13 cellular contexts compared by ENCODE assay signal in genomic region chr1:20729990-20730689, GRCh38. TPM values are rescaled to one million over a fixed set of nuclear protein-coding genes. Genes with fewer than 3 reads are reported as not detected.
A peak's percentile ranks its signal among the peaks of the same experiment; 100 is the strongest.
DNase-seq lines count a peak whose midpoint lies in the region; ATAC-seq and TF ChIP-seq lines count a peak whose summit lies in the region.
"Had no signal": no experiment of that assay in that cellular context is flagged by ENCODE, and none has a peak within 500 bp of the region (broad histone marks: within the 10 kb centered on the region; RNA-seq: fewer than 3 reads in every experiment).

No MANE protein-coding gene starts in this region.

- no peak for TF ChIP-seq CTCF in WTC11 (IDR thresholded peaks at IDR 0.05)

- ATAC-seq in activated naive CD8-positive, alpha-beta T cell treated with anti-CD3 and anti-CD28 coated beads, Interleukin-2, amount 50 U/mL, for 24 hours: no peak
- ATAC-seq in WTC11: no peak
- ATAC-seq in stimulated activated naive CD8-positive, alpha-beta T cell treated with anti-CD3 and anti-CD28 coated beads, Interleukin-15, Interleukin-2, amounts not matched to agents 100 U/mL and 50 U/mL, for 24 hours: no peak

- H3K4me3 Mint-ChIP-seq in activated naive CD8-positive, alpha-beta T cell: peak overlapping the region; percentile 65
- no peak overlapping the region for H3K4me3 Mint-ChIP-seq in activated naive CD8-positive, alpha-beta T cell treated with anti-CD3 and anti-CD28 coated beads, Interleukin-2, amount 50 U/mL, for 24 hours
- peak overlapping the region; percentile 75 for H3K4me3 Mint-ChIP-seq in WTC11

- no peak overlapping the region for H3K27ac Mint-ChIP-seq in activated naive CD8-positive, alpha-beta T cell
- H3K27ac Mint-ChIP-seq in activated naive CD8-positive, alpha-beta T cell treated with anti-CD3 and anti-CD28 coated beads, Interleukin-2, amount 50 U/mL, for 24 hours: no peak overlapping the region
- H3K27ac Mint-ChIP-seq in WTC11: no peak overlapping the region

- H3K27me3 Mint-ChIP-seq in activated naive CD8-positive, alpha-beta T cell: peaks cover 2% of the 10 kb centered on the region
- peaks cover 30% of the 10 kb centered on the region for H3K27me3 Mint-ChIP-seq in activated naive CD8-positive, alpha-beta T cell treated with anti-CD3 and anti-CD28 coated beads, Interleukin-2, amount 50 U/mL, for 24 hours
- peaks cover 47% of the 10 kb centered on the region for H3K27me3 Mint-ChIP-seq in WTC11 (ENCODE audit: low read depth)

- no peaks in the 10 kb centered on the region for H3K9me3 Mint-ChIP-seq in activated naive CD8-positive, alpha-beta T cell (ENCODE audit: low read depth)
- no peaks in the 10 kb centered on the region for H3K9me3 Mint-ChIP-seq in activated naive CD8-positive, alpha-beta T cell treated with anti-CD3 and anti-CD28 coated beads, Interleukin-2, amount 50 U/mL, for 24 hours
- no peaks in the 10 kb centered on the region for H3K9me3 Mint-ChIP-seq in WTC11

- POLR2A ChIA-PET in WTC11 (lab: Charles Lee): interaction anchor here (0.9 to 3.4 kb wide), 2 partner anchors 34 to 57 kb away, joined by 3 to 14 read pairs; partner anchors contain the start of gene HP1BP3

- DNase-seq in activated naive CD8-positive, alpha-beta T cell treated with anti-CD3 and anti-CD28 coated beads, Interleukin-2, amount 50 U/mL, for 24 hours: no peak
- no peak for DNase-seq in WTC11 (ENCODE audit: low spot score)
- DNase-seq in left kidney (ENCODE audit: low read depth, low spot score): peak; percentile 37
- peak; percentile 38 for DNase-seq in ureter (ENCODE audit: low spot score)
- DNase-seq in stimulated activated naive CD8-positive, alpha-beta T cell treated with anti-CD3 and anti-CD28 coated beads, Interleukin-15, Interleukin-2, amounts not matched to agents 100 U/mL and 50 U/mL, for 24 hours: no peak
- DNase-seq in medulla oblongata (ENCODE audit: extremely low spot score): no peak
- DNase-seq in SHP77 treated with DMSO at 0.1 percent for 48 hours (lab: John Stamatoyannopoulos, UW): no peak
- DNase-seq: MG63; occipital lobe; stimulated activated naive CD4-positive, alpha-beta T cell had no signal

- CTCF ChIA-PET in WTC11 (lab: Charles Lee): interaction anchor here (0.7 to 9.0 kb wide), 6 partner anchors 12 to 525 kb away, joined by 3 to 124 read pairs (median 5); partner anchors contain the start of gene KIF17

- H3K4me1 Mint-ChIP-seq in activated naive CD8-positive, alpha-beta T cell (ENCODE audit: low read depth): peaks cover 12% of the 10 kb centered on the region
- H3K4me1 Mint-ChIP-seq in activated naive CD8-positive, alpha-beta T cell treated with anti-CD3 and anti-CD28 coated beads, Interleukin-2, amount 50 U/mL, for 24 hours: peaks cover 22% of the 10 kb centered on the region
- peaks cover 36% of the 10 kb centered on the region for H3K4me1 Mint-ChIP-seq in WTC11

- no peaks in the 10 kb centered on the region for H3K36me3 Mint-ChIP-seq in activated naive CD8-positive, alpha-beta T cell
- no peaks in the 10 kb centered on the region for H3K36me3 Mint-ChIP-seq in activated naive CD8-positive, alpha-beta T cell treated with anti-CD3 and anti-CD28 coated beads, Interleukin-2, amount 50 U/mL, for 24 hours (ENCODE audit: low read depth)
- no peaks in the 10 kb centered on the region for H3K36me3 Mint-ChIP-seq in WTC11

TF ChIP-seq in WTC11, 78 proteins besides CTCF, POLR2A, EP300 and RAD21:
- TF ChIP-seq PRDM15 (CRISPR knock-in tag; IDR thresholded peaks at IDR 0.05) (peak; percentile 42; the same call in 1 of the 2 replicates), USF2 (CRISPR knock-in tag; IDR thresholded peaks at IDR 0.05) (no peak)

RNA-seq across cellular contexts. Expression of gene SH2D5, which starts 2.4 kb away (rescaled TPM):
- total RNA-seq in WTC11 (2021) (13.4 to 17.8 TPM (median 13.8 TPM) in 3 replicates), ureter (0.49 TPM)

RNA-seq across cellular contexts. Expression of gene KIF17, which starts 12.3 kb away (rescaled TPM):
- total RNA-seq in WTC11 (2021) (8.1 to 16.1 TPM (median 14.3 TPM) in 3 replicates), ureter (2.2 TPM)
- total RNA-seq: activated CD8-positive, alpha-beta memory T cell treated with anti-CD3 and anti-CD28 coated beads for 36 hours; SK-MEL-5 had no signal

RNA-seq across cellular contexts. Expression of gene HP1BP3, which starts 57.0 kb away (rescaled TPM):
- total RNA-seq in WTC11 (2021) (121 to 140 TPM (median 132 TPM) in 3 replicates), ureter (186 TPM)

Comparison
In these comparisons a context has a peak if more than half of its experiments do, and no peak if none do; other contexts are left out.
1. DNase-seq: peak in left kidney (single experiment) and ureter (single experiment); none in activated naive CD8-positive, alpha-beta T cell treated with anti-CD3 and anti-CD28 coated beads, Interleukin-2, amount 50 U/mL, for 24 hours (single experiment), WTC11 (single experiment), stimulated activated naive CD8-positive, alpha-beta T cell treated with anti-CD3 and anti-CD28 coated beads, Interleukin-15, Interleukin-2, amounts not matched to agents 100 U/mL and 50 U/mL, for 24 hours (single experiment), medulla oblongata (single experiment) and SHP77 treated with DMSO at 0.1 percent for 48 hours (single experiment).